34 cellular contexts compared by ENCODE assay signal in the genomic region with DNA sequence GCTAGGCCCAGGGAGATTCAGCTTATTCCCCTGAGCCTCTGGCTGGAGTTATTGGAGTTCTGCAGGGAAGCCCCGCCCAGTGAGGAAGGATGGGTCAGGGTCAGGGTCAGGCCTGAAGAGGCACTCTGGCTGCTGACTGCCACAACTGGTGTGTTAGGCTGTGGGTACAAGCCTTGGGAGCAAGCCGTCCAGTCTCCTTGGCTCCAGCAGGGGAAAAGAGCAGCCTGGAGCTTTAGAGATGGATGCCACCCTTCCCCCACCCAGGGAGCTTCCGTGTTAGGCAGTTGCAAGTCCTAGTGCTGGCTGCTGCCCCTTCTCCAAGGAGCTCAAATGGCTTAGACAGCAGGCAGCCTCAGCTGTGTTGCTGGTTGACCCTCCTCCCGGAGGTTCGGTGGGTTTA. TPM values are rescaled to one million over a fixed set of nuclear protein-coding genes. Genes with fewer than 3 reads are reported as not detected.
"Had no signal": no experiment of that assay in that cellular context is flagged by ENCODE, and none has a peak within 500 bp of the region (broad histone marks: within the 10 kb centered on the region; RNA-seq: fewer than 3 reads in every experiment).

No MANE protein-coding gene starts in this region.

- H3K27ac ChIP-seq: brain microvascular endothelial cell, VCaP had no signal

- H3K27me3 ChIP-seq: brain microvascular endothelial cell, MG63 had no signal

- DNase-seq: activated CD4-positive, alpha-beta T cell treated with anti-CD3 and anti-CD28 coated beads, Interleukin-2, amount 10 ng/mL, durations not matched to agents 24 days and 14 days; activated CD4-positive, alpha-beta T cell treated with anti-CD3 and anti-CD28 coated beads, Interleukin-2, amount 50 U/mL, for 4 hours; activated CD8-positive, alpha-beta T cell treated with anti-CD3 and anti-CD28 coated beads for 36 hours; activated effector memory CD4-positive, alpha-beta T cell treated with anti-CD3 and anti-CD28 coated beads, Interleukin-2, amount 50 U/mL, for 16 hours; activated naive CD4-positive, alpha-beta T cell; activated naive CD4-positive, alpha-beta T cell treated with anti-CD3 and anti-CD28 coated beads, Interleukin-2, amount 50 U/mL, for 16 hours; activated naive CD8-positive, alpha-beta T cell treated with anti-CD3 and anti-CD28 coated beads for 36 hours; activated T-cell treated with anti-CD3 and anti-CD28 coated beads, Interleukin-2, amount 50 U/mL, for 1 hour; activated T-cell treated with anti-CD3 and anti-CD28 coated beads, Interleukin-2, amount 50 U/mL, for 72 hours; amniotic stem cell; aorta; brain microvascular endothelial cell; Karpas-422; KBM-7; MG63; NCI-H1048; NCI-H1105 treated with DMSO at 0.1 percent for 48 hours; NCI-H1436 treated with DMSO at 0.1 percent for 48 hours; NCI-H1694 treated with DMSO at 0.1 percent for 48 hours; NCI-H2029; NCI-H2171; NCI-H510A; NCI-H526; NCI-H748 treated with DMSO at 0.1 percent for 48 hours; NK-92 treated with Interleukin-12 subunit alpha and Interleukin-12 subunit beta, amount 100 ng/mL, for 24 hours; OCI-M1; Right ventricle myocardium superior; SW 1271; T-helper 1 cell; T-helper 2 cell; T-helper 9 cell had no signal

- H3K4me3 ChIP-seq: MG63 had no signal

- H3K36me3 ChIP-seq: brain microvascular endothelial cell, MG63 had no signal

- ATAC-seq: activated CD8-positive, alpha-beta T cell treated with anti-CD3 and anti-CD28 coated beads for 36 hours; activated T-cell treated with anti-CD3 and anti-CD28 coated beads, Interleukin-2, amount 50 U/mL, for 72 hours; activated T-helper 17 cell treated with anti-CD3 and anti-CD28 coated beads, Interleukin-2, amount 50 U/mL, for 72 hours had no signal

RNA-seq across cellular contexts. Expression of a gene that starts 34.4 kb away (rescaled TPM):
- total RNA-seq: activated CD4-positive, alpha-beta T cell treated with anti-CD3 and anti-CD28 coated beads, Interleukin-2, amount 10 ng/mL, durations not matched to agents 24 days and 14 days; activated CD8-positive, alpha-beta memory T cell treated with anti-CD3 and anti-CD28 coated beads for 36 hours; activated CD8-positive, alpha-beta T cell treated with anti-CD3 and anti-CD28 coated beads for 36 hours; activated naive CD8-positive, alpha-beta T cell treated with anti-CD3 and anti-CD28 coated beads for 36 hours; activated T-cell treated with anti-CD3 and anti-CD28 coated beads, Interleukin-2, amount 50 U/mL, for 72 hours; activated T-helper 17 cell treated with anti-CD3 and anti-CD28 coated beads, Interleukin-2, amount 50 U/mL, for 72 hours; aorta; Right ventricle myocardium superior had no signal
- polyA plus RNA-seq: aorta had no signal

RNA-seq across cellular contexts. Expression of a gene that starts 54.5 kb away (rescaled TPM):
- total RNA-seq: activated CD4-positive, alpha-beta T cell treated with anti-CD3 and anti-CD28 coated beads, Interleukin-2, amount 10 ng/mL, durations not matched to agents 24 days and 14 days; activated CD8-positive, alpha-beta memory T cell treated with anti-CD3 and anti-CD28 coated beads for 36 hours; activated CD8-positive, alpha-beta T cell treated with anti-CD3 and anti-CD28 coated beads for 36 hours; activated naive CD8-positive, alpha-beta T cell treated with anti-CD3 and anti-CD28 coated beads for 36 hours; activated T-cell treated with anti-CD3 and anti-CD28 coated beads, Interleukin-2, amount 50 U/mL, for 72 hours; activated T-helper 17 cell treated with anti-CD3 and anti-CD28 coated beads, Interleukin-2, amount 50 U/mL, for 72 hours; aorta; Right ventricle myocardium superior had no signal
- polyA plus RNA-seq: aorta had no signal

RNA-seq across cellular contexts. Expression of a gene that starts 57.9 kb away (rescaled TPM):
- total RNA-seq: activated CD4-positive, alpha-beta T cell treated with anti-CD3 and anti-CD28 coated beads, Interleukin-2, amount 10 ng/mL, durations not matched to agents 24 days and 14 days; activated CD8-positive, alpha-beta memory T cell treated with anti-CD3 and anti-CD28 coated beads for 36 hours; activated CD8-positive, alpha-beta T cell treated with anti-CD3 and anti-CD28 coated beads for 36 hours; activated naive CD8-positive, alpha-beta T cell treated with anti-CD3 and anti-CD28 coated beads for 36 hours; activated T-cell treated with anti-CD3 and anti-CD28 coated beads, Interleukin-2, amount 50 U/mL, for 72 hours; activated T-helper 17 cell treated with anti-CD3 and anti-CD28 coated beads, Interleukin-2, amount 50 U/mL, for 72 hours; aorta; Right ventricle myocardium superior had no signal
- polyA plus RNA-seq: aorta had no signal
